ENCODE assay signal across 34 cellular contexts in the genomic region with DNA sequence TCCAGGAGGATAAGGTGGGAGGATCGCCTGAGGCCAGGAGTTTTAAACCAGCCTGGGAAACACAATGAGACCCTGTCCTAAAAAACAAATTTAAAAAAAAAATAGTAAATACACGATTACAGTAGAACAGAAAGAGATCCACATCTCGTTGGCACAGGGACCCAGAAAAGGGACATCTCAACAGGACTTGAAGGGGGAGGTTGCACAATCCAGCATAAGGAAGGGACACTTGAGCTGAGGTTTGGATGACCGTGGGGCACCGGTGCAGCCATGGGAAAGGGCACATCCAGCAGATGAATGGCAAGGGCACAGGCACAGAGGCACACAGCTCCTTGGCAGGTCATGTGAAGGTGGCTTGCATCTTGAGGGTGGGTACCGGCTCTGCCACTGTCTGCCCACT. TPM values are rescaled to one million over a fixed set of nuclear protein-coding genes. Genes with fewer than 3 reads are reported as not detected.
"Had no signal": no experiment of that assay in that cellular context is flagged by ENCODE, and none has a peak within 500 bp of the region (broad histone marks: within the 10 kb centered on the region; RNA-seq: fewer than 3 reads in every experiment).

No MANE protein-coding gene starts in this region.

- H3K36me3 ChIP-seq: ascending aorta, breast epithelium, cardiac muscle cell, colonic mucosa, esophagus squamous epithelium, gastroesophageal sphincter had no signal

- H3K27me3 ChIP-seq: ascending aorta, colonic mucosa had no signal

- H3K9me3 ChIP-seq: ascending aorta, colonic mucosa had no signal

- DNase-seq: activated CD4-positive, alpha-beta memory T cell treated with anti-CD3 and anti-CD28 coated beads for 36 hours; activated CD4-positive, alpha-beta T cell treated with anti-CD3 and anti-CD28 coated beads for 36 hours; activated CD4-positive, alpha-beta T cell treated with anti-CD3 and anti-CD28 coated beads, Interleukin-2, amount 10 ng/mL, durations not matched to agents 24 days and 14 days; activated CD4-positive, CD25-positive, alpha-beta regulatory T cell; activated CD4-positive, CD25-positive, alpha-beta regulatory T cell treated with anti-CD3 and anti-CD28 coated beads, Interleukin-2, amount 50 U/mL, for 72 hours; activated CD8-positive, alpha-beta memory T cell treated with anti-CD3 and anti-CD28 coated beads, Interleukin-2, amount 10 ng/mL, durations not matched to agents 7 days and 5 days; activated CD8-positive, alpha-beta memory T cell treated with anti-CD3 and anti-CD28 coated beads, Interleukin-2, amount 50 U/mL, for 4 hours; activated CD8-positive, alpha-beta T cell treated with anti-CD3 and anti-CD28 coated beads, Interleukin-2, amount 10 ng/mL, durations not matched to agents 7 days and 5 days; activated gamma-delta T cell; activated naive CD4-positive, alpha-beta T cell; activated naive CD4-positive, alpha-beta T cell treated with anti-CD3 and anti-CD28 coated beads, Interleukin-2, amount 10 ng/mL, durations not matched to agents 7 days and 5 days; activated naive CD8-positive, alpha-beta T cell treated with anti-CD3 and anti-CD28 coated beads, Interleukin-2, amount 10 ng/mL, durations not matched to agents 7 days and 5 days; activated T-cell treated with anti-CD3 and anti-CD28 coated beads, Interleukin-2, amount 50 U/mL, for 1 hour; activated T-cell treated with anti-CD3 and anti-CD28 coated beads, Interleukin-2, amount 50 U/mL, for 72 hours; central memory CD4-positive, alpha-beta T cell; cerebellar nuclear complex; colonic mucosa; effector CD8-positive, alpha-beta T cell; esophagus squamous epithelium; foreskin melanocyte; T-helper 1 cell; T-helper 17 cell; T1000 had no signal

- H3K27ac ChIP-seq: ascending aorta, breast epithelium, cardiac muscle cell, colonic mucosa, epithelial cell of prostate, esophagus squamous epithelium, gastroesophageal sphincter had no signal

- FAIRE-seq: endometrium, endothelial cell of umbilical vein had no signal

- H3K4me3 ChIP-seq: ascending aorta, breast epithelium, cardiac muscle cell, colonic mucosa, esophagus squamous epithelium, gastroesophageal sphincter had no signal

- ATAC-seq: activated CD4-positive, alpha-beta T cell treated with anti-CD3 and anti-CD28 coated beads for 36 hours; activated CD8-positive, alpha-beta memory T cell treated with anti-CD3 and anti-CD28 coated beads, Interleukin-2, amount 10 ng/mL, durations not matched to agents 7 days and 5 days; activated CD8-positive, alpha-beta T cell treated with anti-CD3 and anti-CD28 coated beads, Interleukin-2, amount 10 ng/mL, durations not matched to agents 7 days and 5 days; activated naive CD4-positive, alpha-beta T cell treated with anti-CD3 and anti-CD28 coated beads, Interleukin-2, amount 50 U/mL, for 72 hours; activated T-cell treated with anti-CD3 and anti-CD28 coated beads, Interleukin-2, amount 50 U/mL, for 72 hours; gastroesophageal sphincter; T-helper 17 cell had no signal

- H3K4me1 ChIP-seq: ascending aorta, breast epithelium, colonic mucosa, gastroesophageal sphincter had no signal

RNA-seq across cellular contexts. Expression of gene TRIM67, which starts 20.5 kb away (rescaled TPM):
- total RNA-seq: activated CD4-positive, alpha-beta memory T cell treated with anti-CD3 and anti-CD28 coated beads for 36 hours; activated CD4-positive, alpha-beta T cell treated with anti-CD3 and anti-CD28 coated beads for 36 hours; activated CD4-positive, alpha-beta T cell treated with anti-CD3 and anti-CD28 coated beads, Interleukin-2, amount 10 ng/mL, durations not matched to agents 24 days and 14 days; activated CD8-positive, alpha-beta memory T cell treated with anti-CD3 and anti-CD28 coated beads for 36 hours; activated CD8-positive, alpha-beta memory T cell treated with anti-CD3 and anti-CD28 coated beads, Interleukin-2, amount 10 ng/mL, durations not matched to agents 7 days and 5 days; activated CD8-positive, alpha-beta T cell treated with anti-CD3 and anti-CD28 coated beads, Interleukin-2, amount 10 ng/mL, durations not matched to agents 7 days and 5 days; activated naive CD8-positive, alpha-beta T cell treated with anti-CD3 and anti-CD28 coated beads, Interleukin-2, amount 10 ng/mL, durations not matched to agents 7 days and 5 days; ascending aorta; breast epithelium; dermis microvascular lymphatic vessel endothelial cell; endothelial cell of umbilical vein; esophagus squamous epithelium; fibroblast of villous mesenchyme; T-helper 17 cell had no signal
- polyA plus RNA-seq: cardiac muscle cell, endothelial cell of umbilical vein had no signal
